ENCODE assay signal across 1 cellular context in genomic region chr1:230985711-230986110, GRCh38.
TF ChIP-seq lines count a peak whose summit lies in the region.

No MANE protein-coding gene starts in this region.

TF ChIP-seq in GM23338, 12 proteins besides CTCF, POLR2A, EP300 and RAD21 (continued from another document):
- TF ChIP-seq REST (IDR thresholded peaks at IDR 0.05; ENCODE audit: unreplicated experiment) (no peak), ZNF462 (CRISPR knock-in tag; IDR thresholded peaks at IDR 0.05) (no peak)
TF ChIP-seq in GM23338: peak in this region for 0.
